In the genomic region with DNA sequence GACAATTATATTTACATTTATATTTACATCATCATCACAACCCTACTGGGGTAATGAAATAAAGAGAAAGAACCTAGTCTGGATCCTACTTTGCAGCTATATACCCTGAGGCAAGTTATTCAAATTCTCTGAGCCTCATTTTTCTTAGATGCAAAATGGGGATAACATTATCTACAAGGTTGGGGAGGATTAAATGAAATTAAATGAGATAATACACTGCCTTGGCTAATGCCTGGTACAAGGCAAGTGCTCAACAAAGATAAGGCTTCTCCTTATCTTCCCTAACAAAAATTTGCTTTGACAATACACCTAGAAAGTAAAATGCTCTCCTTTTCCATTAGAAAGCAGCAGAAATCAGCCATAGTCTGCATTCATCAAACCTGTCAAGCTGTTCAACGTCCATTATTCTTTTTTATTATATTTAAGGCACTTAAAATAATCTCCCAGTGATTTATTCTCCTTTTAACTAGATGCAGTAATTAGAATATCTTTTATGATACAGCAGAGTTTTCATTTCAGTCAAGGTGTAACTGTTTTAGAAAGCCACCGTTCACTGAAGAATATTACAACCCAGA, we compare ENCODE assay signal across 23 cellular contexts.
"Had no signal": no experiment of that assay in that cellular context is flagged by ENCODE, and none has a peak within 500 bp of the region (broad histone marks: within the 10 kb centered on the region; RNA-seq: fewer than 3 reads in every experiment).

No MANE protein-coding gene starts in this region.

- H3K36me3 ChIP-seq: esophagus muscularis mucosa, gastroesophageal sphincter, heart left ventricle, left lung, neural progenitor cell, right lobe of liver, thoracic aorta, tibial nerve, upper lobe of left lung had no signal

- H2AFZ ChIP-seq: hepatocyte, neural progenitor cell, parathyroid adenoma had no signal

- H3K4me2 ChIP-seq: hepatocyte, neural progenitor cell had no signal

- H3K27me3 ChIP-seq: esophagus muscularis mucosa, foreskin keratinocyte, gastroesophageal sphincter, heart left ventricle, hepatocyte, left lung, neural progenitor cell, right lobe of liver, tibial nerve, upper lobe of left lung had no signal

- H3K4me3 ChIP-seq: esophagus muscularis mucosa, gastroesophageal sphincter, heart left ventricle, hepatocyte, left lung, mucosa of descending colon, neural progenitor cell, right lobe of liver, thoracic aorta, tibial nerve, upper lobe of left lung had no signal

- H3K79me2 ChIP-seq: parathyroid adenoma had no signal

- H3K27ac ChIP-seq: epithelial cell of prostate, esophagus muscularis mucosa, foreskin keratinocyte, gastroesophageal sphincter, heart left ventricle, hepatocyte, left lung, neural progenitor cell, parathyroid adenoma, right lobe of liver, thoracic aorta, tibial nerve, upper lobe of left lung had no signal

- H3K9me3 ChIP-seq: esophagus muscularis mucosa, gastroesophageal sphincter, left lung, mucosa of descending colon, right lobe of liver, thoracic aorta, tibial nerve, upper lobe of left lung had no signal

- H3K4me1 ChIP-seq: foreskin keratinocyte, right lobe of liver had no signal

- DNase-seq: effector CD8-positive, alpha-beta T cell; endodermal cell; foreskin keratinocyte; heart left ventricle; left cardiac atrium; left lung; mesenchymal stem cell; mucosa of descending colon; naive B cell; right lobe of liver; small intestine; stimulated activated CD4-positive, alpha-beta T cell treated with anti-CD3 and anti-CD28 coated beads, Interleukin-15, amount 100 ng/mL, for 24 hours; stimulated activated CD4-positive, alpha-beta T cell treated with anti-CD3 and anti-CD28 coated beads, Interleukin-2, amount 100 ng/mL, for 48 hours; stimulated activated naive B cell treated with anti-CD40 and anti-IgM and Interleukin-4, amounts not matched to agents 10 μg/mL and 1 μg/mL and 100 μg/mL, for 72 hours; upper lobe of left lung had no signal

- H3K9ac ChIP-seq: neural progenitor cell, parathyroid adenoma had no signal
